Comparison of ENCODE assay signal across 8 cellular contexts in the genomic region with DNA sequence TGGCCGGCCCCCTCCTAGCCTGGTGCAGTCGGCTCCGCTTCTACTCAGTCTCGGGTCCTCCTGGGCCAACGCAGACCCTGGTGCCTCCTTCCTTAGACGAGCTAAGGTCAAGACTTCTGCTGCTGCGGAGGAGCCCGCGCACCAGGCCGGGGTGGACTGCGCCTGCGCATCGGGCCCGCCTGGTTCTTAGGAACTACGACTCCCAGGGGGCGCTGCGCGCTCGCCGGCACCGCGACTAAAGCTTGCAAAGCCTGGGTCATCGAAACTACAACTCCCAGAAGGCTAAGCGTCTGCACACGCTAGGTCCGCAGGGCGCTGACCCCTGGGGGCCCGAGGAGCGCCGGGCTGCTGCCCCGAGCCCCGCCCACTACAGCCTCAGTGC. TPM values are rescaled to one million over a fixed set of nuclear protein-coding genes. Genes with fewer than 3 reads are reported as not detected.
DNase-seq lines count a peak whose midpoint lies in the region; ATAC-seq and TF ChIP-seq lines count a peak whose summit lies in the region.

TSS of gene ZNF835 (minus strand) at position 145 of the 382 bp plus-strand sequence. CDS start 6,559 bp downstream, outside the sequence.

- H3K4me3 ChIP-seq in stomach = peak within 1 kb of the TSS; percentile 56 to 74 (median 67)

- peak within 1 kb of the TSS in 2 of 5 donors; percentile 53 to 65 for H3K27ac ChIP-seq in stomach

- intact Hi-C loops in stomach (cut with DNase I; ENCODE audit: low total_unique reads) = no loop called here

- ATAC-seq in GM19035 (IDR thresholded peaks at IDR 0.05; ENCODE audit: unreplicated experiment) = no peak

- peaks cover 15% of the 10 kb centered on the region for H3K9me3 Mint-ChIP-seq in activated T-cell treated with anti-CD3 and anti-CD28 coated beads, Interleukin-2, amount 50 U/mL, for 24 hours

- H3K27me3 ChIP-seq in stomach = no peaks in the 10 kb centered on the region

- 1 to 5% (median 3%) methylated on average over 10 to 32 of the region's 32 CpGs for WGBS in stomach, 5 donors

- peaks cover 0 to 17% (median 0%) of the 10 kb centered on the region in 4 donors for H3K36me3 ChIP-seq in stomach

- no peak for TF ChIP-seq POLR2A in stomach (IDR thresholded peaks at IDR 0.05)

- peaks cover 31% of the 10 kb centered on the region for H3K36me3 Mint-ChIP-seq in activated T-cell treated with anti-CD3 and anti-CD28 coated beads, Interleukin-2, amount 50 U/mL, for 24 hours (ENCODE audit: low read depth)

- H3K4me3 Mint-ChIP-seq in activated T-cell treated with anti-CD3 and anti-CD28 coated beads, Interleukin-2, amount 50 U/mL, for 24 hours = peak within 1 kb of the TSS; percentile 84

- H3K4me1 Mint-ChIP-seq in activated T-cell treated with anti-CD3 and anti-CD28 coated beads, Interleukin-2, amount 50 U/mL, for 24 hours (ENCODE audit: low read depth) = peaks cover 11% of the 10 kb centered on the region

- H3K27me3 Mint-ChIP-seq in activated T-cell treated with anti-CD3 and anti-CD28 coated beads, Interleukin-2, amount 50 U/mL, for 24 hours = peaks cover 2% of the 10 kb centered on the region

- peak in 1 of 7 experiments; percentile 24 for TF ChIP-seq CTCF in stomach (IDR thresholded peaks at IDR 0.05)

- peak within 1 kb of the TSS; percentile 85 for H3K27ac Mint-ChIP-seq in activated T-cell treated with anti-CD3 and anti-CD28 coated beads, Interleukin-2, amount 50 U/mL, for 24 hours

- peaks cover 0 to 66% (median 25%) of the 10 kb centered on the region in 4 donors for H3K9me3 ChIP-seq in stomach

- TF ChIP-seq EP300 in stomach (IDR thresholded peaks at IDR 0.05) = no peak

- peak; percentile 89 for DNase-seq in NCI-H774 (lab: John Stamatoyannopoulos, UW)
- peak; percentile 87 for DNase-seq in activated T-cell treated with anti-CD3 and anti-CD28 coated beads, Interleukin-2, amount 50 U/mL, for 24 hours
- peak; percentile 11 for DNase-seq in fibroblast of gingiva (ENCODE audit: low read depth)
- DNase-seq in nucleus accumbens (lab: John Stamatoyannopoulos, UW) = peak; percentile 63 to 97 (median 91)
- peak; percentile 76 for DNase-seq in stomach
- DNase-seq in GM19240 (ENCODE audit: insufficient read length, low spot score) = no peak
- no peak for DNase-seq in COLO829 (ENCODE audit: low spot score)

- peaks cover 0 to 22% (median 16%) of the 10 kb centered on the region in 4 donors for H3K4me1 ChIP-seq in stomach

RNA-seq across cellular contexts. Expression of gene ZNF835, which starts in this region (rescaled TPM):
- total RNA-seq in stomach = under 1 TPM in 2 of 5 donors, not detected in 3; 0.89 to 0.92 TPM
- polyA plus RNA-seq in stomach = under 1 TPM; 0.31 to 0.48 (median 0.31) TPM

Comparison
In these comparisons a context has a peak if more than half of its experiments do, and no peak if none do; other contexts are left out.
1. Peak in DNase-seq and H3K4me3 ChIP-seq in stomach; RNA of the gene not detected or under 1 TPM.
2. DNase-seq: peak in NCI-H774 (single experiment), activated T-cell treated with anti-CD3 and anti-CD28 coated beads, Interleukin-2, amount 50 U/mL, for 24 hours (single experiment), fibroblast of gingiva (single experiment) and nucleus accumbens (56 of 56); none in GM19240 (single experiment) and COLO829 (single experiment).